ENCODE assay signal across 8 cellular contexts in genomic region chr1:21427798-21428480, GRCh38. TPM values are rescaled to one million over a fixed set of nuclear protein-coding genes. Genes with fewer than 3 reads are reported as not detected.
DNase-seq lines count a peak whose midpoint lies in the region; ATAC-seq and TF ChIP-seq lines count a peak whose summit lies in the region.
"Not testable (repeated sequence)": the region's sequence is repeated elsewhere in the genome, so short reads cannot be mapped to it uniquely, and the experiment has no call there.

No MANE protein-coding gene starts in this region.

- not testable (repeated sequence) for H3K9me3 ChIP-seq in AG04450 (ENCODE audit: control insufficient read depth, insufficient read depth, low read length); H9 (ENCODE audit: control insufficient read depth, low read depth, low read length); T-helper 17 cell (ENCODE audit: control insufficient read depth, low read length, poor library complexity, severe bottlenecking); iPS DF 6.9 (ENCODE audit: control insufficient read depth, insufficient read depth, low read length); naive thymus-derived CD4-positive, alpha-beta T cell (ENCODE audit: control insufficient read depth in 2 of 3, low read length in 3 of 3)

- not testable (repeated sequence) for H3K27ac ChIP-seq in AG04450 (ENCODE audit: low read depth, low read length); H9 (ENCODE audit: insufficient read length, low read depth, low read length); iPS DF 6.9 (ENCODE audit: low read length); naive thymus-derived CD4-positive, alpha-beta T cell (ENCODE audit: low read depth, low read length)

- not testable (repeated sequence) for H3K27ac Mint-ChIP-seq in H9; T-helper 17 cell; activated naive CD8-positive, alpha-beta T cell treated with anti-CD3 and anti-CD28 coated beads, Interleukin-2, amount 50 U/mL, for 24 hours; endothelial cell (ENCODE audit: unreplicated experiment); naive thymus-derived CD4-positive, alpha-beta T cell

- no CpG with 5 or more reads among the region's 74 CpGs for WGBS in H9 (ENCODE audit: extremely low coverage, insufficient read length, low lambda C conversion rate)
- WGBS in iPS DF 6.9 (ENCODE audit: insufficient coverage, insufficient read length) = no CpG with 5 or more reads among the region's 74 CpGs

- H2BK5ac ChIP-seq in H9 (ENCODE audit: insufficient read length, low read length) = not testable (repeated sequence)

- H3K27me3 ChIP-seq in AG04450 (ENCODE audit: control insufficient read depth, insufficient read depth, low read length); H9 (ENCODE audit: insufficient read depth, low read length); naive thymus-derived CD4-positive, alpha-beta T cell (ENCODE audit: control insufficient read depth in 2 of 2, insufficient read depth in 2 of 2, low read length in 2 of 2): not testable (repeated sequence)
- H3K27me3 ChIP-seq in iPS DF 6.9 (ENCODE audit: control insufficient read depth, insufficient read depth, low read length) = peaks cover 11% of the 10 kb centered on the region

- not testable (repeated sequence) for TF ChIP-seq CTCF in AG04450 (IDR thresholded peaks at IDR 0.05; ENCODE audit: low read depth, low read length); H9 (conservative IDR thresholded peaks at IDR 0.05); endothelial cell (IDR thresholded peaks at IDR 0.05; ENCODE audit: unreplicated experiment)

- not testable (repeated sequence) for H3K4me1 ChIP-seq in H9 (ENCODE audit: insufficient read depth, low read length); iPS DF 6.9 (ENCODE audit: control insufficient read depth, insufficient read depth, low read length); naive thymus-derived CD4-positive, alpha-beta T cell (ENCODE audit: control insufficient read depth in 2 of 2, insufficient read depth in 2 of 2, low read length in 2 of 2)

- intact Hi-C loops in naive thymus-derived CD4-positive, alpha-beta T cell (cut with micrococcal nuclease) = not testable (repeated sequence)

- not testable (repeated sequence) for H2BK120ac ChIP-seq in H9 (ENCODE audit: low read depth, low read length, poor library complexity, severe bottlenecking)

- not testable (repeated sequence) for H3K79me2 ChIP-seq in H9 (ENCODE audit: insufficient read depth, low read length)

- not testable (repeated sequence) for H4K5ac ChIP-seq in H9 (ENCODE audit: insufficient read length, low read depth, low read length)

- H3T11ph ChIP-seq in H9 (ENCODE audit: low read length) = not testable (repeated sequence)

- H3K18ac ChIP-seq in H9 (ENCODE audit: insufficient read length, low read depth, low read length) = not testable (repeated sequence)

- not testable (repeated sequence) for H3K36me3 Mint-ChIP-seq in H9 (ENCODE audit: insufficient read depth in 1 of 3, low read depth in 3 of 3); T-helper 17 cell (ENCODE audit: low read depth); activated naive CD8-positive, alpha-beta T cell treated with anti-CD3 and anti-CD28 coated beads, Interleukin-2, amount 50 U/mL, for 24 hours (ENCODE audit: low read depth); endothelial cell (ENCODE audit: low read depth, unreplicated experiment); naive thymus-derived CD4-positive, alpha-beta T cell

- H3K56ac ChIP-seq in H9 (ENCODE audit: insufficient read length, low read depth, low read length) = not testable (repeated sequence)

- not testable (repeated sequence) for H3K4me1 Mint-ChIP-seq in H9; T-helper 17 cell; activated naive CD8-positive, alpha-beta T cell treated with anti-CD3 and anti-CD28 coated beads, Interleukin-2, amount 50 U/mL, for 24 hours; endothelial cell (ENCODE audit: unreplicated experiment); naive thymus-derived CD4-positive, alpha-beta T cell

- not testable (repeated sequence) for H3K4ac ChIP-seq in H9 (ENCODE audit: low read depth, low read length)

- peak overlapping the region; percentile 70 to 86 for H3K4me3 Mint-ChIP-seq in H9
- H3K4me3 Mint-ChIP-seq in T-helper 17 cell = peak overlapping the region; percentile 31
- not testable (repeated sequence) for H3K4me3 Mint-ChIP-seq in activated naive CD8-positive, alpha-beta T cell treated with anti-CD3 and anti-CD28 coated beads, Interleukin-2, amount 50 U/mL, for 24 hours
- peak overlapping the region; percentile 83 for H3K4me3 Mint-ChIP-seq in endothelial cell (ENCODE audit: unreplicated experiment)
- H3K4me3 Mint-ChIP-seq in naive thymus-derived CD4-positive, alpha-beta T cell = peak overlapping the region in 4 of 10 donors; percentile 13 to 53 (median 35)

- H3K27me3 Mint-ChIP-seq in H9 (ENCODE audit: low read depth) (peaks cover 61% of the 10 kb centered on the region), T-helper 17 cell (peaks cover 28% of the 10 kb centered on the region)
- not testable (repeated sequence) for H3K27me3 Mint-ChIP-seq in activated naive CD8-positive, alpha-beta T cell treated with anti-CD3 and anti-CD28 coated beads, Interleukin-2, amount 50 U/mL, for 24 hours; endothelial cell (ENCODE audit: unreplicated experiment)
- peaks cover 6 to 25% (median 10%) of the 10 kb centered on the region in 5 donors for H3K27me3 Mint-ChIP-seq in naive thymus-derived CD4-positive, alpha-beta T cell

- H3K4me2 ChIP-seq in H9 (ENCODE audit: insufficient read depth, insufficient read length, low read length) = not testable (repeated sequence)

- H4K8ac ChIP-seq in H9 (replicated peaks; ENCODE audit: insufficient read length, low read depth, low read length) = not testable (repeated sequence)

- H3K4me3 ChIP-seq in AG04450 (ENCODE audit: low read depth, low read length) (peak overlapping the region; percentile 52), iPS DF 6.9 (ENCODE audit: low read length) (peak overlapping the region; percentile 27; the same call in 1 of the 2 replicates)
- not testable (repeated sequence) for H3K4me3 ChIP-seq in naive thymus-derived CD4-positive, alpha-beta T cell (ENCODE audit: low read length)

- not testable (repeated sequence) for H3K9me3 Mint-ChIP-seq in H9; activated naive CD8-positive, alpha-beta T cell treated with anti-CD3 and anti-CD28 coated beads, Interleukin-2, amount 50 U/mL, for 24 hours; endothelial cell (ENCODE audit: unreplicated experiment); naive thymus-derived CD4-positive, alpha-beta T cell

- not testable (repeated sequence) for H4K20me1 ChIP-seq in H9 (ENCODE audit: control insufficient read depth, insufficient read depth, insufficient read length)

- not testable (repeated sequence) for H2AFZ ChIP-seq in H9 (ENCODE audit: low read length)

- not testable (repeated sequence) for H2BK15ac ChIP-seq in H9 (ENCODE audit: low read depth, low read length)

- H3K23me2 ChIP-seq in H9 (ENCODE audit: insufficient read length, low read depth, low read length, poor library complexity, severe bottlenecking) = not testable (repeated sequence)

- not testable (repeated sequence) for H3K14ac ChIP-seq in H9 (ENCODE audit: insufficient read depth, low read length)

- not testable (repeated sequence) for H2BK12ac ChIP-seq in H9 (ENCODE audit: insufficient read length, low read depth, low read length)

- CTCF ChIA-PET in AG04450 (lab: Charles Lee); naive thymus-derived CD4-positive, alpha-beta T cell (lab: Charles Lee): not testable (repeated sequence)

- not testable (repeated sequence) for H3K9ac ChIP-seq in H9 (ENCODE audit: extremely low read depth, insufficient read length, low read length)

- H3K79me1 ChIP-seq in H9 (ENCODE audit: insufficient read depth, low read depth, low read length, poor library complexity, severe bottlenecking) = not testable (repeated sequence)

- not testable (repeated sequence) for H2AK5ac ChIP-seq in H9 (ENCODE audit: insufficient read length, low read length)

- DNase-seq in AG04450 (ENCODE audit: low read depth, low spot score); T-helper 17 cell; activated naive CD8-positive, alpha-beta T cell treated with anti-CD3 and anti-CD28 coated beads, Interleukin-2, amount 50 U/mL, for 24 hours; endothelial cell (ENCODE audit: low spot score); iPS DF 6.9 (ENCODE audit: low read depth, low spot score); naive thymus-derived CD4-positive, alpha-beta T cell: not testable (repeated sequence)
- DNase-seq in H9 (peak; percentile 54), retina (peak; percentile 44)

- not testable (repeated sequence) for H3K23ac ChIP-seq in H9 (ENCODE audit: insufficient read length, low read depth, low read length)

- ATAC-seq in T-helper 17 cell = peak; percentile 32
- ATAC-seq in activated naive CD8-positive, alpha-beta T cell treated with anti-CD3 and anti-CD28 coated beads, Interleukin-2, amount 50 U/mL, for 24 hours = peak; percentile 36
- peak; percentile 16 for ATAC-seq in naive thymus-derived CD4-positive, alpha-beta T cell

- H2BK20ac ChIP-seq in H9 (ENCODE audit: low read depth, low read length, poor library complexity, severe bottlenecking) = not testable (repeated sequence)

- not testable (repeated sequence) for H3K36me3 ChIP-seq in iPS DF 6.9 (ENCODE audit: control insufficient read depth, insufficient read depth, low read length); naive thymus-derived CD4-positive, alpha-beta T cell (ENCODE audit: control insufficient read depth in 2 of 3, insufficient read depth in 3 of 3, low read length in 3 of 3)

- POLR2A ChIA-PET in AG04450 (lab: Yijun Ruan, JAX); naive thymus-derived CD4-positive, alpha-beta T cell (lab: Charles Lee): not testable (repeated sequence)

- H4K91ac ChIP-seq in H9 (ENCODE audit: insufficient read length, low read depth, low read length) = not testable (repeated sequence)

RNA-seq across cellular contexts. Expression of gene NBPF3, which starts 12.0 kb away (rescaled TPM):
- 23.8 and 24.3 TPM in 2 replicates for polyA plus RNA-seq in AG04450 (2011; rRNA removed)
- 33.1 and 33.8 TPM in 2 replicates for polyA minus RNA-seq in AG04450 (2011; rRNA and poly(A)+ RNA removed)
- total RNA-seq in H9 (2021) = 15.8 and 16.2 TPM in 2 replicates
- 10 to 100 TPM; 11.4 to 15.6 TPM for total RNA-seq in T-helper 17 cell
- total RNA-seq in endothelial cell (ENCODE audit: unreplicated experiment) = 11.1 TPM
- 10 to 100 TPM in 4 of 5 experiments, 1 to 10 TPM in 1; 5.6 to 18.1 (median 12.0) TPM for total RNA-seq in naive thymus-derived CD4-positive, alpha-beta T cell
- polyA plus RNA-seq in naive thymus-derived CD4-positive, alpha-beta T cell = 1 to 10 TPM; 4.2 to 7.8 TPM
